ENCODE assay signal across 13 cellular contexts in the genomic region with DNA sequence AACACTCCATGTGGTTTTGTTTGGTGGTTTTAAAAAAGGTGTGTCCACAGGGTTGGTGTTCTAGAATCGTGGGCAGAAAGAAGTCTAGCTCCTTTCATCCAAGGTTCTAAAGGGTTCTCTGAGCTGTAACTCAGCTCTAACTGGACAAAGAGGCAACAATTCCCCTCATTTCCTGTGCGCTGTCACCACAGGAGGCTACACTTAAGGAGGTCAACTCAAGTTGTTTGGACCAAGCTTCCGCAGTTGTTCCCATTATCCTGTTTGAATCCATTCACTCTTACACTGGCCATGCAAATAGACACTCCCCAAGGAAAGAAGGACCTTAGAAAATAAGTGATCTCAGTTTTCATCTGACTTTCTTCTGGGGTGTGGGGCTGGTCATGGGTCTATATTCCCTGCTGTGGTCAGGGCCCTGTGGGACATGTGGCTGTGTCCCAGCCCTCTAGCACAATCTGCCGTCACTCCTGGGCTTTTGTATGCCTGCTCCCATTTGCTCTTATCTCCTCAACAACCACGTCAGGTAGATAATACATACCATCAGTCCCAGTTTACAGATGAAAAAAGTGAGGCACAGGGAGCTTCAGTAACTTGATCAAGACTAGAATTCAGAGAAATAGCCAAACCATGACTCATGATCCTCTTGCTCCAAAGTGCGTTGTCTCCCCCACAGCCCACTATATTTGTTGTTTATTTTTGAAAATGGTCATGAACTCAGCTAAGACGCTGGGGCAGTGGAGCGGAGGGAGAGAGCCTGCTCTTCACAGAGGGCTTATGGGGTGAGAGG.
A peak's percentile ranks its signal among the peaks of the same experiment; 100 is the strongest.
DNase-seq lines count a peak whose midpoint lies in the region; ATAC-seq, FAIRE-seq and TF ChIP-seq lines count a peak whose summit lies in the region.
"Had no signal": no experiment of that assay in that cellular context is flagged by ENCODE, and none has a peak within 500 bp of the region (broad histone marks: within the 10 kb centered on the region; RNA-seq: fewer than 3 reads in every experiment).

No MANE protein-coding gene starts in this region.

- H2BK12ac ChIP-seq in trophoblast cell (ENCODE audit: low read length), result peak overlapping the region; percentile 89

- H3K4ac ChIP-seq in trophoblast cell (ENCODE audit: low read depth, low read length), result peak overlapping the region; percentile 3

- TF ChIP-seq POLR2A in esophagus squamous epithelium (IDR thresholded peaks at IDR 0.05), result no peak

- H3K36me3 ChIP-seq in Caco-2 (ENCODE audit: control insufficient read depth, insufficient read depth, low read length) (no peaks in the 10 kb centered on the region), esophagus squamous epithelium (no peaks in the 10 kb centered on the region), trophoblast cell (ENCODE audit: control insufficient read depth in 1 of 2, insufficient read depth in 2 of 2, low read length in 2 of 2) (peaks cover 0 to 3% of the 10 kb centered on the region in 2 experiments)
- H3K36me3 ChIP-seq: esophagus muscularis mucosa had no signal

- DNase-seq in Caco-2 (no peak), RCC 7860 (ENCODE audit: low spot score) (peak; percentile 58), esophagus squamous epithelium (lab: John Stamatoyannopoulos, UW) (no peak), trophoblast cell (peak; percentile 86 to 93), NCI-H2227 treated with DMSO at 0.1 percent for 48 hours (lab: John Stamatoyannopoulos, UW) (no peak), NK-92 (lab: John Stamatoyannopoulos, UW; ENCODE audit: unreplicated experiment) (no peak), NCI-H2081 (lab: John Stamatoyannopoulos, UW) (no peak)
- DNase-seq in naive thymus-derived CD8-positive, alpha-beta T cell, result no peak
- DNase-seq: NCI-H2029 treated with DMSO at 0.1 percent for 48 hours; stimulated activated CD4-positive, alpha-beta T cell treated with anti-CD3 and anti-CD28 coated beads, Interleukin-4, amount 100 ng/mL, for 24 hours; T1000 had no signal

- H3K27me3 Mint-ChIP-seq in Caco-2 (ENCODE audit: insufficient read depth, unreplicated experiment), result no peaks in the 10 kb centered on the region
- peaks cover 0 to 2% (median 0%) of the 10 kb centered on the region in 5 donors for H3K27me3 Mint-ChIP-seq in naive thymus-derived CD8-positive, alpha-beta T cell

- H3K4me1 Mint-ChIP-seq in Caco-2 (ENCODE audit: low read depth, unreplicated experiment), result peaks cover 59% of the 10 kb centered on the region
- H3K4me1 Mint-ChIP-seq in naive thymus-derived CD8-positive, alpha-beta T cell, result no peaks in the 10 kb centered on the region
- H3K4me1 Mint-ChIP-seq: B cell had no signal

- BruUV-seq in Caco-2 (replicated peaks; lab: Mats Ljungman, UMichigan), result no TSS peak

- CTCF ChIA-PET in Caco-2 (lab: Charles Lee), result interaction anchor here (0.7 to 2.0 kb wide), 8 partner anchors 10 to 416 kb away, joined by 3 to 15 read pairs (median 3); partner anchors contain the start of gene RHOU

- H3K9me3 ChIP-seq in Caco-2, result no peaks in the 10 kb centered on the region
- no peaks in the 10 kb centered on the region for H3K9me3 ChIP-seq in esophagus squamous epithelium
- peaks cover 3% of the 10 kb centered on the region for H3K9me3 ChIP-seq in trophoblast cell (ENCODE audit: insufficient read depth, low read depth, low read length)

- H3K79me2 ChIP-seq in trophoblast cell (ENCODE audit: control insufficient read depth, insufficient read depth, low read length, poor library complexity), result peaks cover 9% of the 10 kb centered on the region

- POLR2A ChIA-PET in Caco-2 (lab: Charles Lee), result interaction anchor here (1.5 to 2.2 kb wide), 5 partner anchors 10 to 125 kb away, joined by 6 to 24 read pairs (median 13); no protein-coding TSS in a partner anchor
- POLR2A ChIA-PET in naive thymus-derived CD8-positive, alpha-beta T cell (lab: Charles Lee), result interaction anchor here (0.6 kb wide), 1 partner anchor 302 kb away, joined by 3 read pairs; no protein-coding TSS in a partner anchor

- peak overlapping the region; percentile 58 for H4K91ac ChIP-seq in trophoblast cell (ENCODE audit: low read depth, low read length)

- TF ChIP-seq CTCF in Caco-2 (IDR thresholded peaks at IDR 0.05; ENCODE audit: insufficient read depth in 1 of 2, low read depth in 1 of 2, low read length in 1 of 2, severe bottlenecking in 1 of 2, unreplicated experiment in 1 of 2) (no peak), esophagus squamous epithelium (IDR thresholded peaks at IDR 0.05) (no peak)

- peak overlapping the region; percentile 99 for H2BK5ac ChIP-seq in trophoblast cell (ENCODE audit: low read depth, low read length, poor library complexity)

- peak overlapping the region; percentile 97 for H2BK120ac ChIP-seq in trophoblast cell (ENCODE audit: insufficient read depth, low read length, poor library complexity)

- no peak overlapping the region for H3K4me2 ChIP-seq in trophoblast cell (ENCODE audit: low read length)

- peak overlapping the region; percentile 93 for H3K27ac Mint-ChIP-seq in Caco-2 (ENCODE audit: unreplicated experiment)
- H3K27ac Mint-ChIP-seq in naive thymus-derived CD8-positive, alpha-beta T cell, result peak overlapping the region in 2 of 10 donors; percentile 60 to 69
- H3K27ac Mint-ChIP-seq: B cell had no signal

- H3K14ac ChIP-seq in trophoblast cell (ENCODE audit: low read length), result peak overlapping the region; percentile 85

- peak overlapping the region; percentile 55 for H2AK5ac ChIP-seq in trophoblast cell (ENCODE audit: low read length)

- H4K8ac ChIP-seq in trophoblast cell (ENCODE audit: low read depth, low read length), result peak overlapping the region; percentile 66

- no peak overlapping the region for H4K12ac ChIP-seq in trophoblast cell (ENCODE audit: low read depth, low read length)

- H2AFZ ChIP-seq in trophoblast cell (ENCODE audit: insufficient read depth, low read length, poor library complexity), result peak overlapping the region; percentile 21

- H3K4me3 ChIP-seq in Caco-2 (ENCODE audit: low read depth, low read length) (no peak overlapping the region), esophagus squamous epithelium (no peak overlapping the region), trophoblast cell (ENCODE audit: low read depth, low read length) (no peak overlapping the region)
- H3K4me3 ChIP-seq: esophagus muscularis mucosa had no signal

- no peak overlapping the region for H3K9ac ChIP-seq in trophoblast cell (ENCODE audit: low read length)

- intact Hi-C loops in Caco-2 (cut with micrococcal nuclease; ENCODE audit: unreplicated experiment) (loop anchor here (1.0 to 5.0 kb wide), 6 partner anchors 22 to 383 kb away; no protein-coding TSS in a partner anchor), esophagus squamous epithelium (cut with DNase I) (no loop called here)

- peak overlapping the region; percentile 63 for H3K4me3 Mint-ChIP-seq in Caco-2 (ENCODE audit: unreplicated experiment)
- no peak overlapping the region for H3K4me3 Mint-ChIP-seq in naive thymus-derived CD8-positive, alpha-beta T cell
- H3K4me3 Mint-ChIP-seq: B cell had no signal

- ATAC-seq in naive thymus-derived CD8-positive, alpha-beta T cell, result no peak

- H3K36me3 Mint-ChIP-seq in Caco-2 (ENCODE audit: insufficient read depth, unreplicated experiment), result peaks cover 13% of the 10 kb centered on the region
- H3K36me3 Mint-ChIP-seq in naive thymus-derived CD8-positive, alpha-beta T cell, result peaks cover 0 to 11% (median 4%) of the 10 kb centered on the region in 3 donors

- H3K79me1 ChIP-seq in trophoblast cell (ENCODE audit: low read length), result peaks cover 45% of the 10 kb centered on the region

- no peak overlapping the region for H3K23ac ChIP-seq in trophoblast cell (ENCODE audit: low read length)

- H3K27ac ChIP-seq in esophagus squamous epithelium (peak overlapping the region in 3 of 4 donors; percentile 63 to 78 (median 63)), trophoblast cell (ENCODE audit: low read depth, low read length) (peak overlapping the region; percentile 97)

- no peak for FAIRE-seq in RCC 7860 (lab: Jason Lieb, UNC)

- H3K4me1 ChIP-seq in Caco-2 (peaks cover 62% of the 10 kb centered on the region), esophagus squamous epithelium (peaks cover 8 to 21% (median 19%) of the 10 kb centered on the region in 3 donors), trophoblast cell (ENCODE audit: control insufficient read depth in 1 of 2, insufficient read depth in 2 of 2, low read length in 2 of 2) (peaks cover 27 to 42% of the 10 kb centered on the region in 2 experiments)

- no peaks in the 10 kb centered on the region for H3K27me3 ChIP-seq in Caco-2 (replicated peaks; ENCODE audit: control insufficient read depth, insufficient read depth, low read length)
- H3K27me3 ChIP-seq in esophagus squamous epithelium, result peaks cover 0 to 11% (median 0%) of the 10 kb centered on the region in 4 donors
- H3K27me3 ChIP-seq in trophoblast cell (ENCODE audit: insufficient read depth, low read length), result peaks cover 3% of the 10 kb centered on the region
- H3K27me3 ChIP-seq: esophagus muscularis mucosa had no signal

- H3K18ac ChIP-seq in trophoblast cell (ENCODE audit: low read length), result peak overlapping the region; percentile 2

- WGBS in esophagus squamous epithelium, 2 donors, result 76 to 79% methylated on average over 6 to 8 of the region's 8 CpGs
- no CpG with 5 or more reads among the region's 8 CpGs for WGBS in trophoblast cell (ENCODE audit: extremely low coverage, insufficient coverage, insufficient read length)

- no peaks in the 10 kb centered on the region for H3K9me3 Mint-ChIP-seq in Caco-2 (ENCODE audit: unreplicated experiment)
- H3K9me3 Mint-ChIP-seq in naive thymus-derived CD8-positive, alpha-beta T cell, result peaks cover 0 to 12% (median 6%) of the 10 kb centered on the region in 9 donors

Comparison
In these comparisons a context has a peak if more than half of its experiments do, and no peak if none do; other contexts are left out.
1. DNase-seq: peak in RCC 7860 (single experiment) and trophoblast cell (2 of 2); none in Caco-2 (0 of 2), esophagus squamous epithelium (single experiment), NCI-H2227 treated with DMSO at 0.1 percent for 48 hours (single experiment), NK-92 (single experiment), NCI-H2081 (0 of 2) and naive thymus-derived CD8-positive, alpha-beta T cell (0 of 10).